26 cellular contexts compared by ENCODE assay signal in the genomic region with DNA sequence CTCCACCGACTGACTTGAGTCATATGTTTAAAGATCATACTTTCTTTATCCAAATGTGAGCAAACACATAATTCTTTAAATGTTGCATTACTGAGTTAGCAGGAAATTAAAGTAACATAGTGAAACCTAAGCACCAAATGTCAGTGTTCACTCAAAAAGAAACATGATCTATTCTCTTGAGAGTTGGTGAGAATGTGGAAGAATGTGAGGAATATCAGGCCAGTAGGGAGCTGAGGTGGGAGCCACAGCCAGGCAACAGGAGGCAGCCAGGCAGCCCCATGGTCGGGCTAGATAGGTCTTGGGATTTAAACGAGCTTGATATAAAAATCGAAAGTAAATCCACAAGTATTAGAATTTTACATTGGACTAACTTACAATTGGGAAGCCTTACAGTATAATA.
"Had no signal": no experiment of that assay in that cellular context is flagged by ENCODE, and none has a peak within 500 bp of the region (broad histone marks: within the 10 kb centered on the region; RNA-seq: fewer than 3 reads in every experiment).

No MANE protein-coding gene starts in this region.

- H3K9me3 ChIP-seq: ascending aorta, heart right ventricle, suprapubic skin, tibial nerve had no signal

- H3K36me3 Mint-ChIP-seq: activated CD4-positive, alpha-beta memory T cell treated with anti-CD3 and anti-CD28 coated beads for 36 hours; activated naive CD8-positive, alpha-beta T cell treated with anti-CD3 and anti-CD28 coated beads for 36 hours; naive thymus-derived CD8-positive, alpha-beta T cell; stimulated activated naive B cell treated with anti-CD40 and anti-IgM and Interleukin-4, amounts not matched to agents 10 μg/mL and 1 μg/mL and 100 μg/mL, for 72 hours had no signal

- H3K27me3 Mint-ChIP-seq: activated CD4-positive, alpha-beta T cell treated with anti-CD3 and anti-CD28 coated beads, Interleukin-2, amount 10 ng/mL, durations not matched to agents 24 days and 14 days had no signal

- DNase-seq: activated CD4-positive, alpha-beta memory T cell treated with anti-CD3 and anti-CD28 coated beads for 36 hours; activated CD4-positive, alpha-beta T cell treated with anti-CD3 and anti-CD28 coated beads, Interleukin-2, amount 10 ng/mL, durations not matched to agents 24 days and 14 days; activated CD4-positive, CD25-positive, alpha-beta regulatory T cell treated with anti-CD3 and anti-CD28 coated beads, Interleukin-2, amount 50 U/mL, for 72 hours; activated CD8-positive, alpha-beta memory T cell treated with anti-CD3 and anti-CD28 coated beads, Interleukin-2, amount 50 U/mL, for 4 hours; activated effector memory CD4-positive, alpha-beta T cell treated with anti-CD3 and anti-CD28 coated beads, Interleukin-2, amount 50 U/mL, for 16 hours; activated naive CD4-positive, alpha-beta T cell treated with anti-CD3 and anti-CD28 coated beads for 36 hours; activated naive CD8-positive, alpha-beta T cell treated with anti-CD3 and anti-CD28 coated beads for 36 hours; activated T-cell treated with anti-CD3 and anti-CD28 coated beads, Interleukin-2, amount 50 U/mL, for 1 hour; cortex of kidney; foreskin melanocyte; heart right ventricle; left ventricle myocardium superior; mammary epithelial cell; midbrain; naive thymus-derived CD8-positive, alpha-beta T cell; stimulated activated CD4-positive, alpha-beta T cell treated with anti-CD3 and anti-CD28 coated beads, Interleukin-15, amount 100 ng/mL, for 24 hours; stimulated activated CD4-positive, alpha-beta T cell treated with anti-CD3 and anti-CD28 coated beads, Interleukin-2, amount 100 ng/mL, for 24 hours; stimulated activated naive B cell treated with anti-CD40 and anti-IgM and Interleukin-4, amounts not matched to agents 10 μg/mL and 1 μg/mL and 100 μg/mL, for 72 hours; T-helper 2 cell had no signal

- H3K4me3 Mint-ChIP-seq: activated CD4-positive, alpha-beta memory T cell treated with anti-CD3 and anti-CD28 coated beads for 36 hours; activated CD4-positive, alpha-beta T cell treated with anti-CD3 and anti-CD28 coated beads, Interleukin-2, amount 10 ng/mL, durations not matched to agents 24 days and 14 days; activated naive CD4-positive, alpha-beta T cell treated with anti-CD3 and anti-CD28 coated beads for 36 hours; activated naive CD8-positive, alpha-beta T cell treated with anti-CD3 and anti-CD28 coated beads for 36 hours; activated T-helper 1 cell treated with anti-CD3 and anti-CD28 coated beads, Interleukin-12 subunit alpha, Interleukin-12 subunit beta, Interleukin-2, Interleukin-4 antibody, amounts not matched to agents 30 ng/mL and 10 ng/mL and 1 ng/mL, durations not matched to agents 14 hours and 24 hours and 36 hours; naive thymus-derived CD8-positive, alpha-beta T cell; stimulated activated naive B cell treated with anti-CD40 and anti-IgM and Interleukin-4, amounts not matched to agents 10 μg/mL and 1 μg/mL and 100 μg/mL, for 72 hours had no signal

- H3K27ac Mint-ChIP-seq: activated CD4-positive, alpha-beta memory T cell treated with anti-CD3 and anti-CD28 coated beads for 36 hours; activated CD4-positive, alpha-beta T cell treated with anti-CD3 and anti-CD28 coated beads, Interleukin-2, amount 10 ng/mL, durations not matched to agents 24 days and 14 days; activated naive CD4-positive, alpha-beta T cell treated with anti-CD3 and anti-CD28 coated beads for 36 hours; activated naive CD8-positive, alpha-beta T cell treated with anti-CD3 and anti-CD28 coated beads for 36 hours; activated T-helper 1 cell treated with anti-CD3 and anti-CD28 coated beads, Interleukin-12 subunit alpha, Interleukin-12 subunit beta, Interleukin-2, Interleukin-4 antibody, amounts not matched to agents 30 ng/mL and 10 ng/mL and 1 ng/mL, durations not matched to agents 14 hours and 24 hours and 36 hours; naive thymus-derived CD8-positive, alpha-beta T cell; stimulated activated naive B cell treated with anti-CD40 and anti-IgM and Interleukin-4, amounts not matched to agents 10 μg/mL and 1 μg/mL and 100 μg/mL, for 72 hours had no signal

- H3K4me1 ChIP-seq: ascending aorta, heart right ventricle, suprapubic skin, tibial nerve had no signal

- H3K4me1 Mint-ChIP-seq: activated CD4-positive, alpha-beta T cell treated with anti-CD3 and anti-CD28 coated beads, Interleukin-2, amount 10 ng/mL, durations not matched to agents 24 days and 14 days; activated naive CD8-positive, alpha-beta T cell treated with anti-CD3 and anti-CD28 coated beads for 36 hours; naive thymus-derived CD8-positive, alpha-beta T cell had no signal

- ATAC-seq: esophagus mucosa; heart right ventricle; left ventricle myocardium superior; naive thymus-derived CD8-positive, alpha-beta T cell; sciatic nerve; stimulated activated naive B cell treated with anti-CD40 and anti-IgM and Interleukin-4, amounts not matched to agents 10 μg/mL and 1 μg/mL and 100 μg/mL, for 72 hours had no signal

- H3K4me3 ChIP-seq: heart right ventricle, suprapubic skin, tibial nerve had no signal

- H3K27ac ChIP-seq: ascending aorta, brain microvascular endothelial cell, heart right ventricle, suprapubic skin, tibial nerve had no signal

- H3K36me3 ChIP-seq: ascending aorta, brain microvascular endothelial cell, heart right ventricle, suprapubic skin, tibial nerve had no signal

- H3K27me3 ChIP-seq: ascending aorta, brain microvascular endothelial cell, heart right ventricle, suprapubic skin, tibial nerve had no signal

- H3K9me3 Mint-ChIP-seq: activated CD4-positive, alpha-beta T cell treated with anti-CD3 and anti-CD28 coated beads, Interleukin-2, amount 10 ng/mL, durations not matched to agents 24 days and 14 days had no signal
